8 cellular contexts compared by ENCODE assay signal in genomic region chr5:10565785-10566506, GRCh38. TPM values are rescaled to one million over a fixed set of nuclear protein-coding genes. Genes with fewer than 3 reads are reported as not detected.
DNase-seq lines count a peak whose midpoint lies in the region; ATAC-seq and TF ChIP-seq lines count a peak whose summit lies in the region.

No MANE protein-coding gene starts in this region.

- no peak overlapping the region for H3K27ac Mint-ChIP-seq in progenitor cell of endocrine pancreas

- H3K4me1 Mint-ChIP-seq in progenitor cell of endocrine pancreas (ENCODE audit: low read depth), result peaks cover 5% of the 10 kb centered on the region

- H3K27me3 ChIP-seq in brain microvascular endothelial cell (replicated peaks), result no peaks in the 10 kb centered on the region

- TF ChIP-seq CTCF in GM12864 (IDR thresholded peaks at IDR 0.05; ENCODE audit: low read depth, low read length, missing control alignments) (no peak), epithelial cell of esophagus (IDR thresholded peaks at IDR 0.05; ENCODE audit: insufficient read depth, low read depth, low read length, missing control alignments) (no peak), progenitor cell of endocrine pancreas (IDR thresholded peaks at IDR 0.05; ENCODE audit: unreplicated experiment) (no peak), brain microvascular endothelial cell (IDR thresholded peaks at IDR 0.05; ENCODE audit: low read depth, low read length, missing control alignments) (no peak)

- H3K9me3 Mint-ChIP-seq in progenitor cell of endocrine pancreas (ENCODE audit: low read depth), result no peaks in the 10 kb centered on the region

- in situ Hi-C loops in brain microvascular endothelial cell (cut with HindIII; ENCODE audit: low pct_ligation_motif_present, low sequenced_read_pairs), result no loop called here

- H3K27ac ChIP-seq in brain microvascular endothelial cell, result no peak overlapping the region

- H3K4me3 Mint-ChIP-seq in progenitor cell of endocrine pancreas (ENCODE audit: low read depth), result peak overlapping the region; percentile 65

- no peaks in the 10 kb centered on the region for H3K36me3 Mint-ChIP-seq in progenitor cell of endocrine pancreas (ENCODE audit: insufficient read depth)

- H3K4me3 ChIP-seq in GM12864 (ENCODE audit: low read depth, low read length) (peak overlapping the region; percentile 91), epithelial cell of esophagus (ENCODE audit: low read length) (peak overlapping the region; percentile 47), brain microvascular endothelial cell (ENCODE audit: low read depth, low read length) (no peak overlapping the region)

- H3K36me3 ChIP-seq in brain microvascular endothelial cell (replicated peaks), result no peaks in the 10 kb centered on the region

- peaks cover 57% of the 10 kb centered on the region for H3K27me3 Mint-ChIP-seq in progenitor cell of endocrine pancreas

- ATAC-seq in HG03175 (IDR thresholded peaks at IDR 0.05; ENCODE audit: unreplicated experiment), result no peak

- DNase-seq in GM12864 (ENCODE audit: low read depth) (no peak), NCI-H526 treated with DMSO at 0.1 percent for 48 hours (lab: John Stamatoyannopoulos, UW) (peak; percentile 31), epithelial cell of esophagus (ENCODE audit: low read depth) (peak; percentile 35), progenitor cell of endocrine pancreas (ENCODE audit: low spot score, unreplicated experiment) (no peak), midbrain (lab: John Stamatoyannopoulos, UW) (no peak), brain microvascular endothelial cell (no peak)
- DNase-seq in stimulated activated CD4-positive, alpha-beta T cell treated with anti-CD3 and anti-CD28 coated beads, Interleukin-4, amount 100 ng/mL, for 4 hours, result no peak

RNA-seq across cellular contexts. Expression of gene ANKRD33B, which starts 2.1 kb away (rescaled TPM):
- total RNA-seq in progenitor cell of endocrine pancreas, result 2.1 and 3.3 TPM in 2 replicates

Comparison
In these comparisons a context has a peak if more than half of its experiments do, and no peak if none do; other contexts are left out.
1. DNase-seq: peak in NCI-H526 treated with DMSO at 0.1 percent for 48 hours (single experiment) and epithelial cell of esophagus (single experiment); none in GM12864 (single experiment), progenitor cell of endocrine pancreas (single experiment), stimulated activated CD4-positive, alpha-beta T cell treated with anti-CD3 and anti-CD28 coated beads, Interleukin-4, amount 100 ng/mL, for 4 hours (0 of 2), midbrain (single experiment) and brain microvascular endothelial cell (single experiment).